23 cellular contexts compared by ENCODE assay signal in genomic region chr2:211457325-211457724, GRCh38.
DNase-seq lines count a peak whose midpoint lies in the region; FAIRE-seq and TF ChIP-seq lines count a peak whose summit lies in the region.
"Had no signal": no experiment of that assay in that cellular context is flagged by ENCODE, and none has a peak within 500 bp of the region (broad histone marks: within the 10 kb centered on the region; RNA-seq: fewer than 3 reads in every experiment).

No MANE protein-coding gene starts in this region.

- DNase-seq in NCI-H510A treated with DMSO at 0.1 percent for 48 hours (lab: John Stamatoyannopoulos, UW) (peak; percentile 12), NCI-H510A (lab: John Stamatoyannopoulos, UW) (no peak), NCI-H1436 (lab: John Stamatoyannopoulos, UW) (peak; percentile 11), NCI-H2227 (lab: John Stamatoyannopoulos, UW; ENCODE audit: unreplicated experiment) (peak; percentile 86), thyroid gland (peak; percentile 8 to 11), T1000 (lab: John Stamatoyannopoulos, UW) (no peak), nucleus accumbens (lab: John Stamatoyannopoulos, UW) (no peak), small intestine (no peak)
- DNase-seq: AML-193; Calu3; CD8-positive, alpha-beta memory T cell; H7; HFFc6; KG1; NCI-H1092 treated with DMSO at 0.1 percent for 48 hours; NCI-H1694 treated with DMSO at 0.1 percent for 48 hours; NCI-H2171 treated with DMSO at 0.1 percent for 48 hours; NCI-H446 treated with DMSO at 0.1 percent for 48 hours; NCI-H82; SJCRH30; T-helper 1 cell had no signal

- TF ChIP-seq CTCF in thyroid gland (IDR thresholded peaks at IDR 0.05): no peak

- H3K27me3 ChIP-seq in thyroid gland (no peaks in the 10 kb centered on the region), small intestine (ENCODE audit: control insufficient read depth in 2 of 2, insufficient read depth in 2 of 2, low read length in 2 of 2) (no peaks in the 10 kb centered on the region)
- H3K27me3 ChIP-seq: SJCRH30 had no signal

- intact Hi-C loops in thyroid gland (cut with DNase I): loop anchor here (10.0 kb wide), 1 partner anchor 1127 kb away; no protein-coding TSS in a partner anchor

- 18 to 28% methylated on average over 2 of the region's 2 CpGs for WGBS in thyroid gland, 2 donors
- WGBS in small intestine, 3 donors: 33 to 44% (median 38%) methylated on average over 2 of the region's 2 CpGs

- no peak overlapping the region for H3K27ac ChIP-seq in thyroid gland
- H3K27ac ChIP-seq in small intestine (ENCODE audit: low read depth in 1 of 2, low read length in 1 of 2): no peak overlapping the region
- H3K27ac ChIP-seq: C4-2B, HL-60, SJCRH30 had no signal

- H3K4me1 ChIP-seq in thyroid gland (peaks cover 0 to 4% of the 10 kb centered on the region in 2 donors), small intestine (ENCODE audit: control insufficient read depth in 2 of 2, insufficient read depth in 1 of 2, low read depth in 1 of 2, low read length in 1 of 2) (no peaks in the 10 kb centered on the region)
- H3K4me1 ChIP-seq: SJCRH30 had no signal

- no peaks in the 10 kb centered on the region for H3K9me3 ChIP-seq in thyroid gland
- no peaks in the 10 kb centered on the region for H3K9me3 ChIP-seq in small intestine (ENCODE audit: control insufficient read depth, low read depth)
- H3K9me3 ChIP-seq: SJCRH30 had no signal

- H3K4me3 ChIP-seq in thyroid gland (replicated peaks in 1 of 3): no peak overlapping the region
- H3K4me3 ChIP-seq in small intestine (ENCODE audit: low read depth in 1 of 2, low read length in 2 of 2): no peak overlapping the region
- H3K4me3 ChIP-seq: SJCRH30 had no signal

- TF ChIP-seq POLR2A in thyroid gland (IDR thresholded peaks at IDR 0.05): no peak

- no peak for FAIRE-seq in small intestine (lab: Jason Lieb, UNC)

- H3K36me3 ChIP-seq in thyroid gland (no peaks in the 10 kb centered on the region), small intestine (ENCODE audit: control insufficient read depth in 2 of 2, insufficient read depth in 2 of 2, low read length in 2 of 2) (no peaks in the 10 kb centered on the region)
- H3K36me3 ChIP-seq: SJCRH30 had no signal

Comparison
In these comparisons a context has a peak if more than half of its experiments do, and no peak if none do; other contexts are left out.
1. DNase-seq: peak in NCI-H510A treated with DMSO at 0.1 percent for 48 hours (single experiment), NCI-H1436 (single experiment), NCI-H2227 (single experiment) and thyroid gland (2 of 2); none in NCI-H510A (single experiment), T1000 (single experiment), nucleus accumbens (0 of 56) and small intestine (single experiment).